ENCODE assay signal across 31 cellular contexts in the genomic region with DNA sequence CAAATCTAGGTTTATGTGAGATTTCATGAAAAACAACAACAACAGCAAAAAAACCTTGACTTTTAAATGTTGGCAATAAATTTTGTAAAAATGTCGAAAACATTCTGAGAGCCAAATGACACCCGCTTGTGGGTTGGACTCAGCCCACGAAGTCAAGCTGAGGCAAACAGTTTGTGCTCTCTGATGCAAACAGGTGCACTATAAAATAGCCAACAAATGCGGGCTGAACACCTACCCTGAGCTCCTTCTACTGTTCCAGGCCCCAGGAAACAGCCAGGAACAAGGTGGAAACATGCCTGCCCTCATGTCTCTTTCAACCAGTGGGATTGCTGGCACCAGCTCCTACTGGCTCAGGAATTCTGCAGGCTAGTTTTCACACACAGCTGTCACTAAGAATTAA.
"Had no signal": no experiment of that assay in that cellular context is flagged by ENCODE, and none has a peak within 500 bp of the region (broad histone marks: within the 10 kb centered on the region; RNA-seq: fewer than 3 reads in every experiment).

No MANE protein-coding gene starts in this region.

- FAIRE-seq: astrocyte, bronchial epithelial cell, colon had no signal

- H3K27ac ChIP-seq: brain microvascular endothelial cell, esophagus muscularis mucosa, foreskin keratinocyte, gastroesophageal sphincter had no signal

- H3K36me3 ChIP-seq: brain microvascular endothelial cell, esophagus muscularis mucosa, gastroesophageal sphincter had no signal

- H3K4me3 ChIP-seq: esophagus muscularis mucosa, gastroesophageal sphincter had no signal

- H3K27me3 ChIP-seq: brain microvascular endothelial cell, esophagus muscularis mucosa, foreskin keratinocyte, gastroesophageal sphincter had no signal

- DNase-seq: activated CD4-positive, alpha-beta memory T cell treated with anti-CD3 and anti-CD28 coated beads for 36 hours; activated CD4-positive, alpha-beta T cell treated with anti-CD3 and anti-CD28 coated beads for 36 hours; activated CD4-positive, alpha-beta T cell treated with anti-CD3 and anti-CD28 coated beads, Interleukin-2, amount 10 ng/mL, durations not matched to agents 24 days and 14 days; activated CD4-positive, CD25-positive, alpha-beta regulatory T cell; activated CD4-positive, CD25-positive, alpha-beta regulatory T cell treated with anti-CD3 and anti-CD28 coated beads, Interleukin-2, amount 50 U/mL, for 72 hours; activated CD8-positive, alpha-beta memory T cell treated with anti-CD3 and anti-CD28 coated beads, Interleukin-2, amount 50 U/mL, for 48 hours; activated CD8-positive, alpha-beta T cell treated with anti-CD3 and anti-CD28 coated beads, Interleukin-2, amount 10 ng/mL, durations not matched to agents 7 days and 5 days; activated gamma-delta T cell; activated naive CD4-positive, alpha-beta T cell; activated naive CD4-positive, alpha-beta T cell treated with anti-CD3 and anti-CD28 coated beads, Interleukin-2, amount 10 ng/mL, durations not matched to agents 7 days and 5 days; activated naive CD8-positive, alpha-beta T cell treated with anti-CD3 and anti-CD28 coated beads, Interleukin-2, amount 10 ng/mL, durations not matched to agents 7 days and 5 days; activated T-cell treated with anti-CD3 and anti-CD28 coated beads for 4 hours; activated T-cell treated with anti-CD3 and anti-CD28 coated beads, Interleukin-2, amount 50 U/mL, for 24 hours; activated T-cell treated with anti-CD3 and anti-CD28 coated beads, Interleukin-2, amount 50 U/mL, for 72 hours; amniotic stem cell; anterior cingulate cortex; brain microvascular endothelial cell; caudate nucleus; cortex of kidney; dermis blood vessel endothelial cell; effector CD4-positive, alpha-beta T cell; effector memory CD8-positive, alpha-beta T cell; erythroblast; foreskin keratinocyte; T-helper 2 cell had no signal

- ATAC-seq: activated CD4-positive, alpha-beta T cell treated with anti-CD3 and anti-CD28 coated beads for 36 hours; activated CD8-positive, alpha-beta T cell treated with anti-CD3 and anti-CD28 coated beads, Interleukin-2, amount 10 ng/mL, durations not matched to agents 7 days and 5 days; activated naive CD4-positive, alpha-beta T cell treated with anti-CD3 and anti-CD28 coated beads, Interleukin-2, amount 50 U/mL, for 72 hours; activated T-cell treated with anti-CD3 and anti-CD28 coated beads, Interleukin-2, amount 50 U/mL, for 72 hours; effector memory CD8-positive, alpha-beta T cell; foreskin keratinocyte; gastroesophageal sphincter had no signal

- H3K4me1 ChIP-seq: foreskin keratinocyte, gastroesophageal sphincter had no signal

- H3K9me3 ChIP-seq: esophagus muscularis mucosa, gastroesophageal sphincter had no signal
